ENCODE assay signal across 14 cellular contexts in genomic region chr12:83065562-83065961, GRCh38.
DNase-seq lines count a peak whose midpoint lies in the region; ATAC-seq, FAIRE-seq and TF ChIP-seq lines count a peak whose summit lies in the region.
"Had no signal": no experiment of that assay in that cellular context is flagged by ENCODE, and none has a peak within 500 bp of the region (broad histone marks: within the 10 kb centered on the region; RNA-seq: fewer than 3 reads in every experiment).

No MANE protein-coding gene starts in this region.

- peaks cover 18% of the 10 kb centered on the region for H3K4me1 Mint-ChIP-seq in neural crest cell
- H3K4me1 Mint-ChIP-seq: CD14-positive monocyte; CD4-positive, alpha-beta memory T cell had no signal

- no peak for ATAC-seq in GM19324 (IDR thresholded peaks at IDR 0.05; ENCODE audit: low FRiP score, unreplicated experiment)

- intact Hi-C loops in posterior cingulate gyrus (cut with DNase I), result no loop called here

- H3K27ac Mint-ChIP-seq in neural crest cell (ENCODE audit: unreplicated experiment), result peak overlapping the region; percentile 28
- H3K27ac Mint-ChIP-seq: CD14-positive monocyte; CD4-positive, alpha-beta memory T cell had no signal

- H3K4me3 Mint-ChIP-seq in neural crest cell, result no peak overlapping the region
- H3K4me3 Mint-ChIP-seq: CD14-positive monocyte; CD4-positive, alpha-beta memory T cell had no signal

- peak; percentile 12 for FAIRE-seq in endometrium (lab: Jason Lieb, UNC)
- FAIRE-seq: H1 had no signal

- no peak for TF ChIP-seq CTCF in neural crest cell (conservative IDR thresholded peaks at IDR 0.05)

- H3K27me3 Mint-ChIP-seq in neural crest cell (ENCODE audit: low read depth), result no peaks in the 10 kb centered on the region
- H3K27me3 Mint-ChIP-seq: CD4-positive, alpha-beta memory T cell had no signal

- H3K36me3 Mint-ChIP-seq in neural crest cell (ENCODE audit: low read depth), result peaks cover 3% of the 10 kb centered on the region

- peaks cover 4% of the 10 kb centered on the region for H3K9me3 Mint-ChIP-seq in neural crest cell

- DNase-seq in NCI-H1105 (lab: John Stamatoyannopoulos, UW) (peak; percentile 59), RPMI8226 (peak; percentile 7), neural crest cell (ENCODE audit: low read depth, low spot score) (no peak), NCI-H146 (lab: John Stamatoyannopoulos, UW) (no peak), posterior cingulate gyrus (no peak)
- DNase-seq: 8988T; Calu3; CD4-positive, alpha-beta memory T cell; DMS79 treated with DMSO at 0.1 percent for 48 hours; GF-D8 had no signal

Comparison
In these comparisons a context has a peak if more than half of its experiments do, and no peak if none do; other contexts are left out.
1. DNase-seq: peak in NCI-H1105 (single experiment) and RPMI8226 (single experiment); none in neural crest cell (single experiment), NCI-H146 (single experiment) and posterior cingulate gyrus (0 of 10).